16 cellular contexts compared by ENCODE assay signal in the genomic region with DNA sequence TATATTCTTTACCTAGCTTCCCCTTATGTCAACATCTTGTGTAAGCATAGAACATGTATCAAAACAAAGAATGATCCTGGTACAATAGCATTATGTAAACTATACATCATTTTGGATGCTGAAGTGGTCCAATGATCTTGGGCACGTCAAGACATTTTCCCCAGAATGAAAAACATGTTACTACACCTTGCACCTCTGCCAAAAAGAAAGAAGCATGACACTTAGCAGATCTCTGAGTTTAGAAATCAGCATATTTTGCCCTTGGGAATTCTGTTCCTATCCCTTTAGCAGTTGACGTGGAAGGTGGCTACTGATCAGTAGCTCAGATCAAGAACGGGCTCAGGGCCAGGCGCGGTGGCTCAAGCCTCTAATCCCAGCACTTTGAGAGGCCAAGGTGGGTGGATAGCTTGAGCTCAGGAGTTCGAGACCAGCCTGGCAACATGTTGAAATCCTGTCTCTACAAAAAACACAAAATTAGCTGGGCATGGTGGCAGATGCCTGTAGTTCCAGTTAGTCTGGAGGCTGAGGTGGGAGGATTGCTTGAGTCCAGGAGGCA. TPM values are rescaled to one million over a fixed set of nuclear protein-coding genes. Genes with fewer than 3 reads are reported as not detected.
A peak's percentile ranks its signal among the peaks of the same experiment; 100 is the strongest.
DNase-seq lines count a peak whose midpoint lies in the region; ATAC-seq, FAIRE-seq and TF ChIP-seq lines count a peak whose summit lies in the region.
"Had no signal": no experiment of that assay in that cellular context is flagged by ENCODE, and none has a peak within 500 bp of the region (broad histone marks: within the 10 kb centered on the region; RNA-seq: fewer than 3 reads in every experiment).

No MANE protein-coding gene starts in this region.

- no peak overlapping the region for H3K4me2 ChIP-seq in keratinocyte (ENCODE audit: control insufficient read depth, extremely low read depth, insufficient read depth, low read depth, low read length)

- TF ChIP-seq CTCF in keratinocyte (optimal IDR thresholded peaks at IDR 0.05 in 1 of 3, IDR thresholded peaks at IDR 0.05 in 1 of 3, conservative IDR thresholded peaks at IDR 0.05 in 1 of 3; ENCODE audit: extremely low read depth in 1 of 3, insufficient read depth in 2 of 3, low read length in 3 of 3), result no peak

- peaks cover 0 to 9% of the 10 kb centered on the region in 2 donors for H3K36me3 Mint-ChIP-seq in activated T-cell treated with anti-CD3 and anti-CD28 coated beads, Interleukin-2, amount 50 U/mL, for 72 hours (ENCODE audit: insufficient read depth in 2 of 2)
- H3K36me3 Mint-ChIP-seq in activated T-cell treated with anti-CD3 and anti-CD28 coated beads, Interleukin-2, amount 50 U/mL, for 24 hours (ENCODE audit: low read depth), result peaks cover 26% of the 10 kb centered on the region
- H3K36me3 Mint-ChIP-seq in activated T-helper 17 cell treated with anti-CD3 and anti-CD28 coated beads, Interleukin-2, amount 50 U/mL, for 72 hours (ENCODE audit: low read depth), result peaks cover 17% of the 10 kb centered on the region
- peaks cover 16% of the 10 kb centered on the region for H3K36me3 Mint-ChIP-seq in stimulated activated effector memory CD8-positive, alpha-beta T cell treated with anti-CD3 and anti-CD28 coated beads, Interleukin-12 subunit alpha, Interleukin-12 subunit beta, amount 100 ng/mL, for 72 hours
- H3K36me3 Mint-ChIP-seq: CD14-positive monocyte had no signal

- H3K36me3 ChIP-seq in keratinocyte (ENCODE audit: control insufficient read depth in 2 of 2, extremely low read depth in 1 of 2, insufficient read depth in 2 of 2, low read length in 2 of 2), result peaks cover 0 to 2% of the 10 kb centered on the region in 2 experiments
- H3K36me3 ChIP-seq: MG63 had no signal

- no peaks in the 10 kb centered on the region for H3K9me1 ChIP-seq in keratinocyte (ENCODE audit: control insufficient read depth, extremely low read depth, insufficient read depth, low read length)

- peak overlapping the region in 1 of 2 donors; percentile 5 for H3K4me3 Mint-ChIP-seq in activated T-cell treated with anti-CD3 and anti-CD28 coated beads, Interleukin-2, amount 50 U/mL, for 72 hours
- no peak overlapping the region for H3K4me3 Mint-ChIP-seq in activated T-cell treated with anti-CD3 and anti-CD28 coated beads, Interleukin-2, amount 50 U/mL, for 24 hours
- peak overlapping the region; percentile 96 for H3K4me3 Mint-ChIP-seq in activated T-helper 17 cell treated with anti-CD3 and anti-CD28 coated beads, Interleukin-2, amount 50 U/mL, for 72 hours
- H3K4me3 Mint-ChIP-seq in stimulated activated effector memory CD8-positive, alpha-beta T cell treated with anti-CD3 and anti-CD28 coated beads, Interleukin-12 subunit alpha, Interleukin-12 subunit beta, amount 100 ng/mL, for 72 hours, result peak overlapping the region; percentile 97
- H3K4me3 Mint-ChIP-seq: CD14-positive monocyte had no signal

- H3K27me3 ChIP-seq in keratinocyte (ENCODE audit: control insufficient read depth, extremely low read depth, insufficient read depth, low read length), result no peaks in the 10 kb centered on the region
- H3K27me3 ChIP-seq: MG63 had no signal

- H3K4me1 ChIP-seq in keratinocyte (ENCODE audit: control insufficient read depth, extremely low read depth, insufficient read depth, low read length), result peaks cover 8% of the 10 kb centered on the region

- no peak for ATAC-seq in activated T-cell treated with anti-CD3 and anti-CD28 coated beads, Interleukin-2, amount 50 U/mL, for 72 hours (replicated peaks in 1 of 2)
- ATAC-seq in activated T-helper 17 cell treated with anti-CD3 and anti-CD28 coated beads, Interleukin-2, amount 50 U/mL, for 72 hours (replicated peaks), result no peak
- ATAC-seq in stimulated activated effector memory CD8-positive, alpha-beta T cell treated with anti-CD3 and anti-CD28 coated beads, Interleukin-12 subunit alpha, Interleukin-12 subunit beta, amount 100 ng/mL, for 72 hours, result no peak

- H2AFZ ChIP-seq in keratinocyte (ENCODE audit: control insufficient read depth, low read length), result peak overlapping the region; percentile 44

- H3K27me3 Mint-ChIP-seq in activated T-cell treated with anti-CD3 and anti-CD28 coated beads, Interleukin-2, amount 50 U/mL, for 72 hours (ENCODE audit: low read depth), result no peaks in the 10 kb centered on the region
- no peaks in the 10 kb centered on the region for H3K27me3 Mint-ChIP-seq in activated T-cell treated with anti-CD3 and anti-CD28 coated beads, Interleukin-2, amount 50 U/mL, for 24 hours
- H3K27me3 Mint-ChIP-seq in activated T-helper 17 cell treated with anti-CD3 and anti-CD28 coated beads, Interleukin-2, amount 50 U/mL, for 72 hours, result no peaks in the 10 kb centered on the region

- H3K9ac ChIP-seq in keratinocyte (ENCODE audit: control insufficient read depth, extremely low read depth, insufficient read depth, low read length), result no peak overlapping the region

- no peaks in the 10 kb centered on the region for H3K9me3 Mint-ChIP-seq in activated T-cell treated with anti-CD3 and anti-CD28 coated beads, Interleukin-2, amount 50 U/mL, for 72 hours
- no peaks in the 10 kb centered on the region for H3K9me3 Mint-ChIP-seq in activated T-cell treated with anti-CD3 and anti-CD28 coated beads, Interleukin-2, amount 50 U/mL, for 24 hours
- no peaks in the 10 kb centered on the region for H3K9me3 Mint-ChIP-seq in activated T-helper 17 cell treated with anti-CD3 and anti-CD28 coated beads, Interleukin-2, amount 50 U/mL, for 72 hours
- H3K9me3 Mint-ChIP-seq in stimulated activated effector memory CD8-positive, alpha-beta T cell treated with anti-CD3 and anti-CD28 coated beads, Interleukin-12 subunit alpha, Interleukin-12 subunit beta, amount 100 ng/mL, for 72 hours, result no peaks in the 10 kb centered on the region

- no peaks in the 10 kb centered on the region for H4K20me1 ChIP-seq in keratinocyte (ENCODE audit: control insufficient read depth, extremely low read depth, insufficient read depth, low read length)

- dilution Hi-C loops in keratinocyte (cut with MboI; ENCODE audit: extremely low pct_ligation_motif_present, low sequenced_read_pairs), result no loop called here

- H3K27ac ChIP-seq in keratinocyte (ENCODE audit: control insufficient read depth, insufficient read depth, low read length), result no peak overlapping the region

- H3K4me3 ChIP-seq in keratinocyte (ENCODE audit: control insufficient read depth in 2 of 3, extremely low read depth in 1 of 3, insufficient read depth in 2 of 3, low read depth in 1 of 3, low read length in 3 of 3), result no peak overlapping the region
- H3K4me3 ChIP-seq: GM23248, MG63 had no signal

- H3K79me2 ChIP-seq in keratinocyte (ENCODE audit: control insufficient read depth, insufficient read depth, low read length), result peaks cover 22% of the 10 kb centered on the region

- peaks cover 61% of the 10 kb centered on the region for H3K4me1 Mint-ChIP-seq in activated T-cell treated with anti-CD3 and anti-CD28 coated beads, Interleukin-2, amount 50 U/mL, for 72 hours (ENCODE audit: low read depth)
- peaks cover 35% of the 10 kb centered on the region for H3K4me1 Mint-ChIP-seq in activated T-cell treated with anti-CD3 and anti-CD28 coated beads, Interleukin-2, amount 50 U/mL, for 24 hours (ENCODE audit: low read depth)
- peaks cover 17% of the 10 kb centered on the region for H3K4me1 Mint-ChIP-seq in activated T-helper 17 cell treated with anti-CD3 and anti-CD28 coated beads, Interleukin-2, amount 50 U/mL, for 72 hours
- H3K4me1 Mint-ChIP-seq in stimulated activated effector memory CD8-positive, alpha-beta T cell treated with anti-CD3 and anti-CD28 coated beads, Interleukin-12 subunit alpha, Interleukin-12 subunit beta, amount 100 ng/mL, for 72 hours, result peaks cover 35% of the 10 kb centered on the region

- no peak for DNase-seq in activated T-cell treated with anti-CD3 and anti-CD28 coated beads, Interleukin-2, amount 50 U/mL, for 72 hours
- DNase-seq in activated T-cell treated with anti-CD3 and anti-CD28 coated beads, Interleukin-2, amount 50 U/mL, for 24 hours, result no peak
- DNase-seq in keratinocyte (ENCODE audit: low read depth, low spot score) (no peak), hippocampal formation (lab: John Stamatoyannopoulos, UW) (no peak), NCI-H69 (lab: John Stamatoyannopoulos, UW) (no peak)
- DNase-seq in stimulated activated effector memory CD8-positive, alpha-beta T cell treated with anti-CD3 and anti-CD28 coated beads, Interleukin-12 subunit alpha, Interleukin-12 subunit beta, amount 100 ng/mL, for 72 hours (ENCODE audit: low spot score in 2 of 2), result no peak
- no peak for DNase-seq in activated CD4-positive, alpha-beta T cell treated with anti-CD3 and anti-CD28 coated beads, Interleukin-2, amount 50 U/mL, for 4 hours
- DNase-seq: GF-D8, GM23248, MG63, NCI-H1092 treated with DMSO at 0.1 percent for 48 hours, NCI-H1694, SHP77 treated with DMSO at 0.1 percent for 48 hours had no signal

- no peaks in the 10 kb centered on the region for H3K9me3 ChIP-seq in keratinocyte (ENCODE audit: control insufficient read depth, low read depth, low read length)
- H3K9me3 ChIP-seq: MG63 had no signal

- H3K27ac Mint-ChIP-seq in activated T-cell treated with anti-CD3 and anti-CD28 coated beads, Interleukin-2, amount 50 U/mL, for 72 hours, result peak overlapping the region; percentile 35
- no peak overlapping the region for H3K27ac Mint-ChIP-seq in activated T-cell treated with anti-CD3 and anti-CD28 coated beads, Interleukin-2, amount 50 U/mL, for 24 hours
- H3K27ac Mint-ChIP-seq in activated T-helper 17 cell treated with anti-CD3 and anti-CD28 coated beads, Interleukin-2, amount 50 U/mL, for 72 hours, result no peak overlapping the region
- H3K27ac Mint-ChIP-seq in stimulated activated effector memory CD8-positive, alpha-beta T cell treated with anti-CD3 and anti-CD28 coated beads, Interleukin-12 subunit alpha, Interleukin-12 subunit beta, amount 100 ng/mL, for 72 hours, result no peak overlapping the region
- H3K27ac Mint-ChIP-seq: CD14-positive monocyte had no signal

- FAIRE-seq in keratinocyte (lab: Jason Lieb, UNC), result no peak
- FAIRE-seq: A204.1 had no signal

RNA-seq across cellular contexts. Expression of a gene that starts 1.7 kb away (rescaled TPM):
- 10 to 100 TPM; 46.6 to 51.6 TPM for total RNA-seq in activated T-cell treated with anti-CD3 and anti-CD28 coated beads, Interleukin-2, amount 50 U/mL, for 72 hours
- 10 to 100 TPM; 14.5 to 18.0 TPM for total RNA-seq in activated T-helper 17 cell treated with anti-CD3 and anti-CD28 coated beads, Interleukin-2, amount 50 U/mL, for 72 hours
- polyA plus RNA-seq in keratinocyte, result 10.6 to 17.1 TPM (median 15.8 TPM) in 3 replicates
- 2.2 TPM for polyA plus RNA-seq in keratinocyte (2011; ENCODE audit: low read depth)
- polyA plus RNA-seq in keratinocyte (2011; cell fraction: cytosol; rRNA removed), result 5.6 and 10.1 TPM in 2 replicates
- polyA plus RNA-seq in keratinocyte (2011; cell fraction: nucleus; rRNA removed), result 14.6 and 17.9 TPM in 2 replicates
- polyA plus RNA-seq in keratinocyte (2012; ENCODE audit: low replicate concordance), result 5.1 and 7.0 TPM in 2 replicates
- polyA minus RNA-seq in keratinocyte, result 10.1 to 48.7 TPM (median 21.6 TPM) in 3 replicates
- polyA minus RNA-seq in keratinocyte (2011; cell fraction: cytosol; rRNA and poly(A)+ RNA removed), result 18.6 TPM
- polyA minus RNA-seq in keratinocyte (2011; cell fraction: nucleus; rRNA and poly(A)+ RNA removed), result 21.7 and 45.1 TPM in 2 replicates
